20 cellular contexts compared by ENCODE assay signal in genomic region chrX:6810796-6811195, GRCh38.
"Had no signal": no experiment of that assay in that cellular context is flagged by ENCODE, and none has a peak within 500 bp of the region (broad histone marks: within the 10 kb centered on the region; RNA-seq: fewer than 3 reads in every experiment).

No MANE protein-coding gene starts in this region.

- DNase-seq: activated B cell treated with CpG ODN at 0.5 μM for 24 hours; activated CD4-positive, alpha-beta T cell treated with anti-CD3 and anti-CD28 coated beads for 36 hours; activated CD4-positive, alpha-beta T cell treated with anti-CD3 and anti-CD28 coated beads, Interleukin-2, amount 50 U/mL, for 48 hours; activated effector memory CD4-positive, alpha-beta T cell treated with Interleukin-2 at 50 U/mL for 16 hours; activated naive CD4-positive, alpha-beta T cell treated with anti-CD3 and anti-CD28 coated beads for 36 hours; activated naive CD8-positive, alpha-beta T cell treated with anti-CD3 and anti-CD28 coated beads, Interleukin-2, amount 10 ng/mL, durations not matched to agents 7 days and 5 days; activated T-cell treated with anti-CD3 and anti-CD28 coated beads, Interleukin-2, amount 50 U/mL, for 48 hours; amniotic stem cell; brain microvascular endothelial cell; effector memory CD4-positive, alpha-beta T cell; hippocampal formation; kidney glomerular epithelial cell; left ventricle myocardium inferior; natural killer cell; spleen; stimulated activated CD4-positive, alpha-beta T cell treated with anti-CD3 and anti-CD28 coated beads, Interleukin-4, amount 100 ng/mL, for 1 hour; stimulated activated naive CD4-positive, alpha-beta T cell; T-helper 9 cell had no signal

- H3K4me3 ChIP-seq: left ventricle myocardium inferior, prostate gland, spleen, thoracic aorta had no signal

- H3K4me1 ChIP-seq: left ventricle myocardium inferior, prostate gland, spleen had no signal

- H3K9me3 ChIP-seq: left ventricle myocardium inferior, prostate gland, spleen, thoracic aorta had no signal

- H3K27ac ChIP-seq: brain microvascular endothelial cell, left ventricle myocardium inferior, prostate gland, spleen, thoracic aorta had no signal

- H3K36me3 ChIP-seq: brain microvascular endothelial cell, left ventricle myocardium inferior, prostate gland, spleen, thoracic aorta had no signal

- H3K27me3 ChIP-seq: brain microvascular endothelial cell, spleen had no signal

- ATAC-seq: activated CD4-positive, alpha-beta T cell treated with anti-CD3 and anti-CD28 coated beads for 36 hours; natural killer cell had no signal
